Comparison of ENCODE assay signal across 36 cellular contexts in the genomic region with DNA sequence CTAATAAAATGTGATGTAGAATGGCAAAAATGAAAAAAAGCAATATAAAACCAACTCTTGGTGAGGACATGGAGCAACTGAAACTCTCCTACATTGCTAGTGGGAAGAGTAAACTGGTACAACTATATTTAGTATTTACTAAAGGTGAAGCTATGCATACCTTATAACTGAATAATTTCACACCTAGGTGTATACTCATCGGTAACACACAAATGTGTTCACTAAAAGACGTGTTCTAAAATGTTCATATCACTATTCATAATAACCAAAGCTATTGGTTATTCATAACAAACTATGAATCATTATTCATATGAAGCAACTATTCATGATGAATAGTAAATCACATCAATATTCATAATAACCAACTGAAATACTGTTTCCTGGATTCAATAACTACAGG.
"Had no signal": no experiment of that assay in that cellular context is flagged by ENCODE, and none has a peak within 500 bp of the region (broad histone marks: within the 10 kb centered on the region; RNA-seq: fewer than 3 reads in every experiment).

No MANE protein-coding gene starts in this region.

- H3K27me3 ChIP-seq: adrenal gland, body of pancreas, brain microvascular endothelial cell, breast epithelium, cardiac muscle cell had no signal

- H3K4me1 ChIP-seq: adrenal gland, body of pancreas, breast epithelium had no signal

- H3K4me3 ChIP-seq: adrenal gland, body of pancreas, breast epithelium, cardiac muscle cell had no signal

- H3K36me3 ChIP-seq: adrenal gland, brain microvascular endothelial cell, breast epithelium, cardiac muscle cell had no signal

- H3K27ac ChIP-seq: adrenal gland, body of pancreas, brain microvascular endothelial cell, breast epithelium, cardiac muscle cell, VCaP had no signal

- FAIRE-seq: astrocyte, TTC549 had no signal

- H3K9me3 ChIP-seq: adrenal gland, body of pancreas, breast epithelium had no signal

- ATAC-seq: activated CD8-positive, alpha-beta T cell treated with anti-CD3 and anti-CD28 coated beads for 36 hours; activated naive CD4-positive, alpha-beta T cell treated with anti-CD3 and anti-CD28 coated beads, Interleukin-2, amount 50 U/mL, for 72 hours; activated T-cell treated with anti-CD3 and anti-CD28 coated beads, Interleukin-2, amount 50 U/mL, for 4 hours; activated T-cell treated with anti-CD3 and anti-CD28 coated beads, Interleukin-2, amount 50 U/mL, for 72 hours; activated T-helper 17 cell treated with anti-CD3 and anti-CD28 coated beads, Interleukin-2, amount 50 U/mL, for 72 hours; body of pancreas; T-cell; T-helper 17 cell had no signal

- DNase-seq: activated B cell treated with CpG ODN at 0.5 μM for 24 hours; activated CD4-positive, alpha-beta memory T cell treated with anti-CD3 and anti-CD28 coated beads for 36 hours; activated CD4-positive, alpha-beta T cell treated with anti-CD3 and anti-CD28 coated beads for 4 hours; activated CD4-positive, alpha-beta T cell treated with anti-CD3 and anti-CD28 coated beads, Interleukin-2, amount 10 ng/mL, durations not matched to agents 24 days and 14 days; activated CD4-positive, alpha-beta T cell treated with anti-CD3 and anti-CD28 coated beads, Interleukin-2, amount 50 U/mL, for 1 hour; activated CD4-positive, alpha-beta T cell treated with anti-CD3 and anti-CD28 coated beads, Interleukin-2, amount 50 U/mL, for 4 hours; activated CD4-positive, CD25-positive, alpha-beta regulatory T cell treated with anti-CD3 and anti-CD28 coated beads, Interleukin-2, amount 50 U/mL, for 72 hours; activated CD8-positive, alpha-beta memory T cell treated with anti-CD3 and anti-CD28 coated beads, Interleukin-2, amount 50 U/mL, for 4 hours; activated CD8-positive, alpha-beta T cell treated with anti-CD3 and anti-CD28 coated beads for 36 hours; activated effector memory CD4-positive, alpha-beta T cell treated with anti-CD3 and anti-CD28 coated beads, Interleukin-2, amount 50 U/mL, for 16 hours; activated gamma-delta T cell treated with Interleukin-2 at 50 U/mL for 16 hours; activated naive CD4-positive, alpha-beta T cell; activated naive CD4-positive, alpha-beta T cell treated with anti-CD3 and anti-CD28 coated beads for 36 hours; activated naive CD4-positive, alpha-beta T cell treated with anti-CD3 and anti-CD28 coated beads, Interleukin-2, amount 50 U/mL, for 16 hours; activated naive CD8-positive, alpha-beta T cell treated with anti-CD3 and anti-CD28 coated beads for 36 hours; activated T-cell treated with anti-CD3 and anti-CD28 coated beads for 4 hours; activated T-cell treated with anti-CD3 and anti-CD28 coated beads, Interleukin-2, amount 50 U/mL, for 1 hour; activated T-cell treated with anti-CD3 and anti-CD28 coated beads, Interleukin-2, amount 50 U/mL, for 4 hours; activated T-cell treated with anti-CD3 and anti-CD28 coated beads, Interleukin-2, amount 50 U/mL, for 72 hours; adrenal gland; amniotic stem cell; aorta; body of pancreas; brain microvascular endothelial cell; caudate nucleus; cerebellar nuclear complex; T-cell; T-helper 17 cell; T1000 had no signal
